Comparison of ENCODE assay signal across 8 cellular contexts in genomic region chr4:145732001-145732400, GRCh38. TPM values are rescaled to one million over a fixed set of nuclear protein-coding genes. Genes with fewer than 3 reads are reported as not detected.
DNase-seq lines count a peak whose midpoint lies in the region; ATAC-seq and TF ChIP-seq lines count a peak whose summit lies in the region.

No MANE protein-coding gene starts in this region.

- peak overlapping the region; percentile 55 for H2AK5ac ChIP-seq in mesendoderm (ENCODE audit: low read length)

- peak overlapping the region; percentile 81 for H2BK5ac ChIP-seq in mesendoderm (ENCODE audit: low read length)

- H3K27ac ChIP-seq in right cardiac atrium (ENCODE audit: low read length) (peak overlapping the region; percentile 73), brain microvascular endothelial cell (peak overlapping the region; percentile 96), mesendoderm (ENCODE audit: low read depth, low read length) (peak overlapping the region; percentile 83), vagina (peak overlapping the region; percentile 92)

- WGBS in right cardiac atrium, result 69% methylated on average over 3 of the region's 3 CpGs
- no CpG with 5 or more reads among the region's 3 CpGs for WGBS in mesendoderm (ENCODE audit: extremely low coverage, insufficient coverage, low lambda C conversion rate)

- H3K27me3 ChIP-seq in right cardiac atrium (ENCODE audit: control insufficient read depth, insufficient read depth) (no peaks in the 10 kb centered on the region), brain microvascular endothelial cell (replicated peaks) (no peaks in the 10 kb centered on the region), mesendoderm (ENCODE audit: insufficient read depth, low read length, poor library complexity) (no peaks in the 10 kb centered on the region), vagina (no peaks in the 10 kb centered on the region)

- H2BK120ac ChIP-seq in mesendoderm (ENCODE audit: low read depth, low read length), result peak overlapping the region; percentile 65

- intact Hi-C loops in right cardiac atrium (cut with DNase I) (loop anchor here in 2 of 4 donors (5.0 to 10.0 kb wide), 4 partner anchors 83 to 203 kb away; partner anchors contain the start of gene ZNF827 (in 2 of the 2)), cardiac septum (cut with DNase I) (loop anchor here (5.0 kb wide), 1 partner anchor 155 kb away; no protein-coding TSS in a partner anchor), vagina (cut with DNase I) (loop anchor here (5.0 to 10.0 kb wide), 2 partner anchors 107 to 205 kb away; partner anchors contain the start of gene ZNF827)

- H4K5ac ChIP-seq in mesendoderm (ENCODE audit: low read length), result peak overlapping the region; percentile 76

- in situ Hi-C loops in brain microvascular endothelial cell (cut with HindIII; ENCODE audit: low pct_ligation_motif_present, low sequenced_read_pairs), result no loop called here

- H3K79me1 ChIP-seq in mesendoderm (ENCODE audit: low read length), result no peaks in the 10 kb centered on the region

- no peaks in the 10 kb centered on the region for H3K36me3 ChIP-seq in brain microvascular endothelial cell (replicated peaks)
- H3K36me3 ChIP-seq in mesendoderm (ENCODE audit: control insufficient read depth, insufficient read depth, low read length), result no peaks in the 10 kb centered on the region
- no peaks in the 10 kb centered on the region for H3K36me3 ChIP-seq in vagina

- peak overlapping the region; percentile 93 for H2BK15ac ChIP-seq in mesendoderm (replicated peaks; ENCODE audit: low read depth)

- ATAC-seq in right cardiac atrium, result no peak

- TF ChIP-seq CTCF in brain microvascular endothelial cell (IDR thresholded peaks at IDR 0.05; ENCODE audit: low read depth, low read length, missing control alignments), result no peak
- TF ChIP-seq CTCF in vagina (IDR thresholded peaks at IDR 0.05), result no peak

- peak in 1 of 3 donors; percentile 18 for DNase-seq in right cardiac atrium
- DNase-seq in cardiac septum (ENCODE audit: low spot score), result no peak
- no peak for DNase-seq in brain microvascular endothelial cell
- peak; percentile 69 for DNase-seq in mesendoderm
- DNase-seq in vagina (ENCODE audit: extremely low spot score in 2 of 2), result no peak
- DNase-seq in NCI-H2029 treated with DMSO at 0.1 percent for 48 hours (lab: John Stamatoyannopoulos, UW), result no peak
- no peak for DNase-seq in NCI-H2107 (lab: John Stamatoyannopoulos, UW)
- DNase-seq in retina, result no peak

- H3K79me2 ChIP-seq in mesendoderm (ENCODE audit: control insufficient read depth, insufficient read depth, low read length), result no peaks in the 10 kb centered on the region

- H3K56ac ChIP-seq in mesendoderm (ENCODE audit: low read length), result peak overlapping the region; percentile 88

- peak overlapping the region; percentile 24 for H3K4me2 ChIP-seq in mesendoderm (ENCODE audit: low read length)

- H3K23ac ChIP-seq in mesendoderm (ENCODE audit: low read length), result no peak overlapping the region

- peak overlapping the region; percentile 78 for H3K18ac ChIP-seq in mesendoderm (ENCODE audit: low read length)

- no peak overlapping the region for H4K8ac ChIP-seq in mesendoderm (ENCODE audit: low read depth, low read length)

- H3K4me1 ChIP-seq in right cardiac atrium (ENCODE audit: control insufficient read depth, insufficient read depth, low read length) (peaks cover 24% of the 10 kb centered on the region), mesendoderm (ENCODE audit: control insufficient read depth, low read depth, low read length) (peaks cover 33% of the 10 kb centered on the region), vagina (peaks cover 38% of the 10 kb centered on the region)

- H3K9me3 ChIP-seq in right cardiac atrium (ENCODE audit: control insufficient read depth, low read length) (no peaks in the 10 kb centered on the region), vagina (no peaks in the 10 kb centered on the region)

- TF ChIP-seq POLR2A in vagina (IDR thresholded peaks at IDR 0.05), result no peak

- H3K9ac ChIP-seq in mesendoderm (ENCODE audit: low read length), result peak overlapping the region; percentile 61

- peak overlapping the region; percentile 59 for H3K4ac ChIP-seq in mesendoderm (ENCODE audit: low read depth, low read length)

- H3K4me3 ChIP-seq in right cardiac atrium (ENCODE audit: low read length) (no peak overlapping the region), brain microvascular endothelial cell (ENCODE audit: low read depth, low read length) (no peak overlapping the region), mesendoderm (ENCODE audit: low read length) (no peak overlapping the region), vagina (peak overlapping the region; percentile 60 to 75)

RNA-seq across cellular contexts. Expression of gene C4orf51, which starts 52.1 kb away (rescaled TPM):
- total RNA-seq in right cardiac atrium, result not detected
- not detected for polyA plus RNA-seq in right cardiac atrium
- not detected for total RNA-seq in cardiac septum
- polyA plus RNA-seq in mesendoderm (2013, experiment 1 of 2), result 2.5 TPM
- polyA plus RNA-seq in mesendoderm (2013, experiment 2 of 2), result 2.2 TPM
- not detected for total RNA-seq in vagina

Comparison
In these comparisons a context has a peak if more than half of its experiments do, and no peak if none do; other contexts are left out.
1. H3K4me3 ChIP-seq: peak in vagina (2 of 2); none in right cardiac atrium (single experiment), brain microvascular endothelial cell (single experiment) and mesendoderm (single experiment).
2. Peak in every context shown above with its lines, with median percentiles within 50 percentile points of each other: H3K27ac ChIP-seq.